7 cellular contexts compared by ENCODE assay signal in genomic region chrX:149830192-149830873, GRCh38.
A peak's percentile ranks its signal among the peaks of the same experiment; 100 is the strongest.
DNase-seq lines count a peak whose midpoint lies in the region; ATAC-seq lines count a peak whose summit lies in the region.

No MANE protein-coding gene starts in this region.

- peak; percentile 43 for ATAC-seq in GM19035 (IDR thresholded peaks at IDR 0.05; ENCODE audit: unreplicated experiment)
- ATAC-seq in HG03097 (IDR thresholded peaks at IDR 0.05; ENCODE audit: low FRiP score, unreplicated experiment) = peak; percentile 75

- H3K27ac ChIP-seq in iPS DF 6.9 (ENCODE audit: low read length) (peak overlapping the region; percentile 42), stomach smooth muscle (ENCODE audit: low read length) (peak overlapping the region; percentile 53)

- CTCF ChIA-PET in activated naive CD4-positive, alpha-beta T cell treated with anti-CD3 and anti-CD28 coated beads, Interleukin-2, amount 10 ng/mL, durations not matched to agents 7 days and 5 days (lab: Charles Lee) = interaction anchor here (0.7 to 1.0 kb wide), 2 partner anchors 71 to 337 kb away, joined by 3 to 4 read pairs; no protein-coding TSS in a partner anchor

- H3K4me1 ChIP-seq in iPS DF 6.9 (ENCODE audit: control insufficient read depth, insufficient read depth, low read length) = no peaks in the 10 kb centered on the region
- no peaks in the 10 kb centered on the region for H3K4me1 ChIP-seq in stomach smooth muscle (ENCODE audit: control insufficient read depth, insufficient read depth, low read length)

- no CpG with 5 or more reads among the region's 18 CpGs for WGBS in iPS DF 6.9 (ENCODE audit: insufficient coverage, insufficient read length)

- DNase-seq in activated naive CD4-positive, alpha-beta T cell treated with anti-CD3 and anti-CD28 coated beads, Interleukin-2, amount 10 ng/mL, durations not matched to agents 7 days and 5 days = peak; percentile 39
- DNase-seq in iPS DF 6.9 (ENCODE audit: low read depth, low spot score) (no peak), NCI-H2107 (lab: John Stamatoyannopoulos, UW) (no peak), NCI-H146 treated with DMSO at 0.1 percent for 48 hours (lab: John Stamatoyannopoulos, UW; ENCODE audit: unreplicated experiment) (no peak)

- H3K27me3 ChIP-seq in iPS DF 6.9 (ENCODE audit: control insufficient read depth, insufficient read depth, low read length) (no peaks in the 10 kb centered on the region), stomach smooth muscle (ENCODE audit: control insufficient read depth in 1 of 2, insufficient read depth in 2 of 2, low read length in 2 of 2) (no peaks in the 10 kb centered on the region)

- H3K4me3 Mint-ChIP-seq in activated naive CD4-positive, alpha-beta T cell treated with anti-CD3 and anti-CD28 coated beads, Interleukin-2, amount 10 ng/mL, durations not matched to agents 7 days and 5 days = peak overlapping the region; percentile 42

- peak overlapping the region; percentile 79 for H3K27ac Mint-ChIP-seq in activated naive CD4-positive, alpha-beta T cell treated with anti-CD3 and anti-CD28 coated beads, Interleukin-2, amount 10 ng/mL, durations not matched to agents 7 days and 5 days

- H3K9me3 Mint-ChIP-seq in activated naive CD4-positive, alpha-beta T cell treated with anti-CD3 and anti-CD28 coated beads, Interleukin-2, amount 10 ng/mL, durations not matched to agents 7 days and 5 days = no peaks in the 10 kb centered on the region

- H3K36me3 ChIP-seq in iPS DF 6.9 (ENCODE audit: control insufficient read depth, insufficient read depth, low read length) (no peaks in the 10 kb centered on the region), stomach smooth muscle (ENCODE audit: control insufficient read depth in 2 of 2, insufficient read depth in 2 of 2, low read length in 2 of 2) (no peaks in the 10 kb centered on the region)

- H3K27me3 Mint-ChIP-seq in activated naive CD4-positive, alpha-beta T cell treated with anti-CD3 and anti-CD28 coated beads, Interleukin-2, amount 10 ng/mL, durations not matched to agents 7 days and 5 days = peaks cover 11% of the 10 kb centered on the region

- peak overlapping the region; percentile 60 to 61 for H3K9ac ChIP-seq in stomach smooth muscle (ENCODE audit: low read length in 2 of 2)

- H3K36me3 Mint-ChIP-seq in activated naive CD4-positive, alpha-beta T cell treated with anti-CD3 and anti-CD28 coated beads, Interleukin-2, amount 10 ng/mL, durations not matched to agents 7 days and 5 days = no peaks in the 10 kb centered on the region

- peaks cover 21% of the 10 kb centered on the region for H3K4me1 Mint-ChIP-seq in activated naive CD4-positive, alpha-beta T cell treated with anti-CD3 and anti-CD28 coated beads, Interleukin-2, amount 10 ng/mL, durations not matched to agents 7 days and 5 days

- no peak overlapping the region; the same call in 1 of the 2 replicates for H3K4me3 ChIP-seq in iPS DF 6.9 (ENCODE audit: low read length)
- H3K4me3 ChIP-seq in stomach smooth muscle (ENCODE audit: low read length in 2 of 2) = peak overlapping the region; percentile 50 to 66

- H3K9me3 ChIP-seq in iPS DF 6.9 (ENCODE audit: control insufficient read depth, insufficient read depth, low read length) = no peaks in the 10 kb centered on the region
- no peaks in the 10 kb centered on the region for H3K9me3 ChIP-seq in stomach smooth muscle (ENCODE audit: control insufficient read depth in 2 of 2, low read length in 2 of 2)
